8 cellular contexts compared by ENCODE assay signal in genomic region chr18:8607776-8608682, GRCh38. TPM values are rescaled to one million over a fixed set of nuclear protein-coding genes. Genes with fewer than 3 reads are reported as not detected.
DNase-seq lines count a peak whose midpoint lies in the region; ATAC-seq, FAIRE-seq and TF ChIP-seq lines count a peak whose summit lies in the region.

No MANE protein-coding gene starts in this region.

- H3K36me3 ChIP-seq in Karpas-422 (ENCODE audit: insufficient read depth, low read length) (peaks cover 7% of the 10 kb centered on the region; the same call in 1 of the 2 replicates), endocrine pancreas (ENCODE audit: control insufficient read depth, insufficient read depth, low read length) (no peaks in the 10 kb centered on the region)

- no peaks in the 10 kb centered on the region for H3K36me3 Mint-ChIP-seq in osteocyte (ENCODE audit: unreplicated experiment)

- H3K4me1 ChIP-seq in Karpas-422 (ENCODE audit: low read length) (peaks cover 54% of the 10 kb centered on the region), endocrine pancreas (ENCODE audit: control insufficient read depth, insufficient read depth, low read length) (peaks cover 12% of the 10 kb centered on the region)

- H3K4me3 Mint-ChIP-seq in osteocyte (ENCODE audit: unreplicated experiment) = peak overlapping the region; percentile 75

- H3K9ac ChIP-seq in Karpas-422 (ENCODE audit: low read length) (peak overlapping the region; percentile 66), endocrine pancreas (ENCODE audit: control insufficient read depth, insufficient read depth, low read length) (no peak overlapping the region)

- H3K79me2 ChIP-seq in Karpas-422 (ENCODE audit: low read length) = peaks cover 34% of the 10 kb centered on the region

- H3K4me1 Mint-ChIP-seq in osteocyte (ENCODE audit: unreplicated experiment) = peaks cover 34% of the 10 kb centered on the region

- H3K27ac ChIP-seq in Karpas-422 (ENCODE audit: low read length) = no peak overlapping the region

- no peaks in the 10 kb centered on the region for H3K9me3 Mint-ChIP-seq in osteocyte (ENCODE audit: unreplicated experiment)

- H3K27me3 Mint-ChIP-seq in osteocyte (ENCODE audit: unreplicated experiment) = peaks cover 35% of the 10 kb centered on the region

- no peak for FAIRE-seq in frontal cortex (lab: Jason Lieb, UNC)

- H3K9me3 ChIP-seq in Karpas-422 (ENCODE audit: low read length) = no peaks in the 10 kb centered on the region
- H3K9me3 ChIP-seq in endocrine pancreas (ENCODE audit: control insufficient read depth, low read length) = no peaks in the 10 kb centered on the region

- peak; percentile 32 for ATAC-seq in GM19452 (IDR thresholded peaks at IDR 0.05; ENCODE audit: unreplicated experiment)

- no peaks in the 10 kb centered on the region for H3K9me2 ChIP-seq in Karpas-422 (replicated peaks; ENCODE audit: insufficient read depth, low read length)

- no peak overlapping the region for H3K27ac Mint-ChIP-seq in osteocyte (ENCODE audit: unreplicated experiment)

- H3K4me2 ChIP-seq in Karpas-422 (ENCODE audit: low read depth, low read length, poor library complexity, severe bottlenecking) = peak overlapping the region; percentile 88

- no peaks in the 10 kb centered on the region for H3K27me3 ChIP-seq in Karpas-422 (ENCODE audit: low read length)
- H3K27me3 ChIP-seq in endocrine pancreas (ENCODE audit: control insufficient read depth, insufficient read depth, low read length) = no peaks in the 10 kb centered on the region

- peak; percentile 56 for DNase-seq in Karpas-422
- DNase-seq in osteocyte (ENCODE audit: extremely low spot score, unreplicated experiment) = no peak
- no peak for DNase-seq in DMS153 treated with DMSO at 0.1 percent for 48 hours (lab: John Stamatoyannopoulos, UW; ENCODE audit: unreplicated experiment)
- DNase-seq in frontal cortex (ENCODE audit: low spot score in 2 of 2) = no peak
- no peak for DNase-seq in HUDEP-2 (lab: John Stamatoyannopoulos, UW; ENCODE audit: unreplicated experiment in 76 of 76)
- no peak for DNase-seq in NCI-H69 (lab: John Stamatoyannopoulos, UW)

- no peak for TF ChIP-seq CTCF in osteocyte (IDR thresholded peaks at IDR 0.05)

- H2AFZ ChIP-seq in Karpas-422 (ENCODE audit: low read length) = peak overlapping the region; percentile 99

- H3K4me3 ChIP-seq in Karpas-422 (ENCODE audit: low read length) (peak overlapping the region; percentile 65), endocrine pancreas (ENCODE audit: control insufficient read depth, insufficient read depth, low read length) (peak overlapping the region; percentile 4)

- peaks cover 26% of the 10 kb centered on the region for H4K20me1 ChIP-seq in Karpas-422 (ENCODE audit: insufficient read depth, low read depth, low read length)

RNA-seq across cellular contexts. Expression of gene RAB12, which starts 1.2 kb away (rescaled TPM):
- 11.9 and 17.2 TPM in 2 replicates for total RNA-seq in Karpas-422 (2014; rRNA removed; shearing (Covaris generic); ENCODE audit: low replicate concordance)
- 48.5 and 52.6 TPM in 2 replicates for total RNA-seq in osteocyte
- total RNA-seq in frontal cortex = 119 TPM
